25 cellular contexts compared by ENCODE assay signal in the genomic region with DNA sequence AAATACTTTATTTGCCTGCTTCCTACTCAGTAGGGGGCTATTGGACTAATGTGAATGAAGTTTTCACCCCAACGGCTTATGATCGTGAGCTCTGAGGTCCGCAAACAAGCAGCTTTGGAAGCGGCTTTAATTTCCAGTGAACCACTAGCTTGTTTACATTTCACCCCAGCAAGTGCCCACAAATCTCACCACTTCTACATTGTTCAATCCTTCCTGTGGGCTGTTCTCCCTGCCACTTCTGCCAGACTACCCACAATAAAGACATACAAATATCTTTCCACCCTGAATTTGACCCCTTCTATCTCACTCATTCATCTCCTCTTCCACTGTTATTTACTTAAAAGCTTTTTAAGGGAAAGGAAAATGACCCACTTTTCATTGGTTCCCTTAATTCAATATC.
DNase-seq lines count a peak whose midpoint lies in the region; ATAC-seq and TF ChIP-seq lines count a peak whose summit lies in the region.
"Had no signal": no experiment of that assay in that cellular context is flagged by ENCODE, and none has a peak within 500 bp of the region (broad histone marks: within the 10 kb centered on the region; RNA-seq: fewer than 3 reads in every experiment).

No MANE protein-coding gene starts in this region.

- no peaks in the 10 kb centered on the region for H3K4me1 ChIP-seq in OCI-LY7 (ENCODE audit: insufficient read depth, low read length, poor library complexity, severe bottlenecking)

- no peaks in the 10 kb centered on the region for H3K9me2 ChIP-seq in OCI-LY7 (ENCODE audit: insufficient read depth, low read length)

- H3K4me1 Mint-ChIP-seq in endothelial cell (ENCODE audit: unreplicated experiment), result peaks cover 33% of the 10 kb centered on the region

- TF ChIP-seq CTCF in endothelial cell (IDR thresholded peaks at IDR 0.05; ENCODE audit: unreplicated experiment), result no peak
- no peak for TF ChIP-seq CTCF in OCI-LY7 (conservative IDR thresholded peaks at IDR 0.05; ENCODE audit: low read length)

- POLR2A ChIA-PET in OCI-LY7 (lab: Charles Lee), result no interaction called here

- peak overlapping the region; percentile 5 for H3K27ac Mint-ChIP-seq in endothelial cell (ENCODE audit: unreplicated experiment)
- H3K27ac Mint-ChIP-seq: activated naive CD4-positive, alpha-beta T cell treated with anti-CD3 and anti-CD28 coated beads for 36 hours; activated T-helper 1 cell treated with anti-CD3 and anti-CD28 coated beads, Interleukin-12 subunit alpha, Interleukin-12 subunit beta, Interleukin-2, Interleukin-4 antibody, amounts not matched to agents 30 ng/mL and 10 ng/mL and 1 ng/mL, durations not matched to agents 14 hours and 24 hours and 36 hours; natural killer cell treated with Interleukin-12 subunit alpha and Interleukin-12 subunit beta and Interleukin-15 and Interleukin-18, amount 100 ng/mL, for 72 hours; stimulated activated naive B cell treated with anti-CD40 and anti-IgM and Interleukin-4, amounts not matched to agents 10 μg/mL and 1 μg/mL and 100 μg/mL, for 72 hours had no signal

- peak; percentile 36 for DNase-seq in NCI-H2107 treated with DMSO at 0.1 percent for 48 hours (lab: John Stamatoyannopoulos, UW; ENCODE audit: unreplicated experiment)
- DNase-seq in NCI-H2107 (lab: John Stamatoyannopoulos, UW), result no peak
- peak; percentile 3 for DNase-seq in Daoy (ENCODE audit: low read depth)
- peak; percentile 40 for DNase-seq in SK-N-DZ (ENCODE audit: low spot score)
- no peak for DNase-seq in endothelial cell (ENCODE audit: low spot score)
- DNase-seq in OCI-LY7 (ENCODE audit: low spot score), result no peak
- no peak for DNase-seq in Kasumi-1 (lab: John Stamatoyannopoulos, UW)
- DNase-seq: 8988T; activated CD4-positive, alpha-beta T cell treated with anti-CD3 and anti-CD28 coated beads, Interleukin-2, amount 50 U/mL, for 48 hours; activated CD8-positive, alpha-beta memory T cell treated with anti-CD3 and anti-CD28 coated beads, Interleukin-2, amount 50 U/mL, for 4 hours; activated naive CD4-positive, alpha-beta T cell treated with anti-CD3 and anti-CD28 coated beads for 36 hours; amniotic stem cell; effector CD8-positive, alpha-beta T cell; NCI-H1417 treated with DMSO at 0.1 percent for 48 hours; NCI-H2029 treated with DMSO at 0.1 percent for 48 hours; NCI-H446 treated with DMSO at 0.1 percent for 48 hours; RPMI8226; stimulated activated naive B cell treated with anti-CD40 and anti-IgM and Interleukin-4, amounts not matched to agents 10 μg/mL and 1 μg/mL and 100 μg/mL, for 72 hours had no signal

- no peaks in the 10 kb centered on the region for H3K36me3 ChIP-seq in OCI-LY7 (ENCODE audit: insufficient read depth, low read length)

- H3K79me2 ChIP-seq in OCI-LY7 (ENCODE audit: insufficient read depth, low read depth, low read length), result no peaks in the 10 kb centered on the region

- CTCF ChIA-PET in OCI-LY7 (lab: Charles Lee; ENCODE audit: unreplicated experiment), result interaction anchor here (0.6 kb wide), 1 partner anchor 1035 kb away, joined by 3 read pairs; no protein-coding TSS in a partner anchor

- peaks cover 5% of the 10 kb centered on the region for H3K27me3 Mint-ChIP-seq in endothelial cell (ENCODE audit: unreplicated experiment)
- H3K27me3 Mint-ChIP-seq: natural killer cell treated with Interleukin-12 subunit alpha and Interleukin-12 subunit beta and Interleukin-15 and Interleukin-18, amount 100 ng/mL, for 72 hours; stimulated activated naive B cell treated with anti-CD40 and anti-IgM and Interleukin-4, amounts not matched to agents 10 μg/mL and 1 μg/mL and 100 μg/mL, for 72 hours had no signal

- no TSS peak for BruUV-seq in OCI-LY7 (replicated peaks; lab: Mats Ljungman, UMichigan)

- ATAC-seq in HG03045 (IDR thresholded peaks at IDR 0.05; ENCODE audit: unreplicated experiment), result no peak
- ATAC-seq: natural killer cell treated with Interleukin-12 subunit alpha and Interleukin-12 subunit beta and Interleukin-15 and Interleukin-18, amount 100 ng/mL, for 72 hours had no signal

- H3K27ac ChIP-seq in OCI-LY7 (ENCODE audit: low read depth, low read length, poor library complexity, severe bottlenecking), result no peak overlapping the region
- H3K27ac ChIP-seq: epithelial cell of prostate, SJSA1, suprapubic skin had no signal

- H3K4me3 Mint-ChIP-seq in endothelial cell (ENCODE audit: unreplicated experiment), result no peak overlapping the region
- H3K4me3 Mint-ChIP-seq: activated naive CD4-positive, alpha-beta T cell treated with anti-CD3 and anti-CD28 coated beads for 36 hours; activated T-helper 1 cell treated with anti-CD3 and anti-CD28 coated beads, Interleukin-12 subunit alpha, Interleukin-12 subunit beta, Interleukin-2, Interleukin-4 antibody, amounts not matched to agents 30 ng/mL and 10 ng/mL and 1 ng/mL, durations not matched to agents 14 hours and 24 hours and 36 hours; natural killer cell treated with Interleukin-12 subunit alpha and Interleukin-12 subunit beta and Interleukin-15 and Interleukin-18, amount 100 ng/mL, for 72 hours; stimulated activated naive B cell treated with anti-CD40 and anti-IgM and Interleukin-4, amounts not matched to agents 10 μg/mL and 1 μg/mL and 100 μg/mL, for 72 hours had no signal

- peaks cover 34% of the 10 kb centered on the region for H3K36me3 Mint-ChIP-seq in endothelial cell (ENCODE audit: low read depth, unreplicated experiment)
- H3K36me3 Mint-ChIP-seq: natural killer cell treated with Interleukin-12 subunit alpha and Interleukin-12 subunit beta and Interleukin-15 and Interleukin-18, amount 100 ng/mL, for 72 hours; stimulated activated naive B cell treated with anti-CD40 and anti-IgM and Interleukin-4, amounts not matched to agents 10 μg/mL and 1 μg/mL and 100 μg/mL, for 72 hours had no signal

- H3K9me3 ChIP-seq in OCI-LY7 (ENCODE audit: low read length), result no peaks in the 10 kb centered on the region
- H3K9me3 ChIP-seq: SJSA1, suprapubic skin had no signal

- intact Hi-C loops in OCI-LY7 (cut with micrococcal nuclease; ENCODE audit: unreplicated experiment), result no loop called here

- no peak overlapping the region for H3K4me3 ChIP-seq in OCI-LY7 (ENCODE audit: low read depth, low read length, poor library complexity, severe bottlenecking)
- H3K4me3 ChIP-seq: K562, SJSA1, suprapubic skin had no signal

- no peaks in the 10 kb centered on the region for H3K9me3 Mint-ChIP-seq in endothelial cell (ENCODE audit: unreplicated experiment)
- H3K9me3 Mint-ChIP-seq: activated naive CD4-positive, alpha-beta T cell treated with anti-CD3 and anti-CD28 coated beads for 36 hours; activated T-helper 1 cell treated with anti-CD3 and anti-CD28 coated beads, Interleukin-12 subunit alpha, Interleukin-12 subunit beta, Interleukin-2, Interleukin-4 antibody, amounts not matched to agents 30 ng/mL and 10 ng/mL and 1 ng/mL, durations not matched to agents 14 hours and 24 hours and 36 hours; natural killer cell treated with Interleukin-12 subunit alpha and Interleukin-12 subunit beta and Interleukin-15 and Interleukin-18, amount 100 ng/mL, for 72 hours; stimulated activated naive B cell treated with anti-CD40 and anti-IgM and Interleukin-4, amounts not matched to agents 10 μg/mL and 1 μg/mL and 100 μg/mL, for 72 hours had no signal

- H2AFZ ChIP-seq in OCI-LY7 (ENCODE audit: low read length), result no peak overlapping the region

- no peaks in the 10 kb centered on the region for H4K20me1 ChIP-seq in OCI-LY7 (ENCODE audit: insufficient read depth, low read length)

- no peak overlapping the region for H3K4me2 ChIP-seq in OCI-LY7 (ENCODE audit: low read length)

Comparison
In these comparisons a context has a peak if more than half of its experiments do, and no peak if none do; other contexts are left out.
1. DNase-seq: peak in NCI-H2107 treated with DMSO at 0.1 percent for 48 hours (single experiment), Daoy (single experiment) and SK-N-DZ (single experiment); none in NCI-H2107 (single experiment), endothelial cell (single experiment), OCI-LY7 (single experiment) and Kasumi-1 (0 of 2).